20 cellular contexts compared by ENCODE assay signal in the genomic region with DNA sequence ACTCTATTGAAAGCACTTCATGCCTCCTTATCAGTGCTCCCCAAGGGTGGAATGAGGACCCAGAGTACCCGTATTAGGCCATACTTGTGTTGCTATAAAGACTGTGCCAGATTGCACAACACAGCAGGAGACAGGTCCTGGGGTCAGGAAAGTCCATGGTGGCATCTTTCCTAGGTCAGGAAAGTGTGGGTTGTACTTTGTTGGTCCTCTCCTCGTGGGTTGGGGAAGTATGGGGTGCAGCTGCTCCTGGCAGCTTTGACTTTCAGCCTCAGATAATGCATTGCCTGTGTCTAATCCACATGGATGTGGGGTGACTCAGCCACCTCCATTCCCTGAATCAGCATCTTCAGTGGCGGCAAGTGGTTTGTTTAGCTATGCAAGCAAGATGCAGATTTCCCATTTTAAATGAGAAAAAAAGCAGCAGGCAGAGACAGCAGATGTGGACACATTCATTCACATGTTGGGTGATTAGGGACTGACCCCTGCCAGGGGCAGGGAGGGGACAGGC. TPM values are rescaled to one million over a fixed set of nuclear protein-coding genes. Genes with fewer than 3 reads are reported as not detected.
DNase-seq lines count a peak whose midpoint lies in the region; ATAC-seq and TF ChIP-seq lines count a peak whose summit lies in the region.
"Had no signal": no experiment of that assay in that cellular context is flagged by ENCODE, and none has a peak within 500 bp of the region (broad histone marks: within the 10 kb centered on the region; RNA-seq: fewer than 3 reads in every experiment).

No MANE protein-coding gene starts in this region.

- no peak overlapping the region for H2BK12ac ChIP-seq in neuronal stem cell (ENCODE audit: low read length)

- H3K27ac ChIP-seq in GM23248 (no peak overlapping the region), PC-3 (ENCODE audit: low read length) (no peak overlapping the region), neuronal stem cell (replicated peaks; ENCODE audit: low read length) (no peak overlapping the region)
- H3K27ac ChIP-seq: coronary artery, esophagus muscularis mucosa had no signal

- H3F3A ChIP-seq in GM23248 (ENCODE audit: insufficient read depth) (no peaks in the 10 kb centered on the region), PC-3 (ENCODE audit: low read length, unreplicated experiment) (no peaks in the 10 kb centered on the region)

- H3K79me1 ChIP-seq in neuronal stem cell (ENCODE audit: low read depth, low read length): no peaks in the 10 kb centered on the region

- WGBS in GM23248 (ENCODE audit: low coverage in 1 of 2, low lambda C conversion rate in 2 of 2, missing lambda C conversion rate in 2 of 2), 2 experiments: 0 to 7% methylated on average over 3 of the region's 3 CpGs
- WGBS in neuronal stem cell (ENCODE audit: extremely low coverage in 2 of 2, insufficient read length in 2 of 2, insufficient replicate concordance in 1 of 2), 2 donors: no CpG with 5 or more reads among the region's 3 CpGs

- intact Hi-C loops in PC-3 (cut with micrococcal nuclease): no loop called here

- no peak overlapping the region for H4K8ac ChIP-seq in neuronal stem cell (ENCODE audit: low read depth, low read length)

- BruUV-seq in PC-3 (replicated peaks; lab: Mats Ljungman, UMichigan): no TSS peak

- H4K20me1 ChIP-seq in GM23248 (ENCODE audit: insufficient read depth) (no peaks in the 10 kb centered on the region), PC-3 (ENCODE audit: low read length) (no peaks in the 10 kb centered on the region)

- H2BK120ac ChIP-seq in neuronal stem cell (ENCODE audit: low read depth, low read length): no peak overlapping the region

- H2AFZ ChIP-seq in GM23248 (no peak overlapping the region), PC-3 (ENCODE audit: low read length) (no peak overlapping the region), neuronal stem cell (ENCODE audit: low read length) (no peak overlapping the region)

- H2BK15ac ChIP-seq in neuronal stem cell (ENCODE audit: low read length): no peak overlapping the region

- DNase-seq in GM23248: peak; percentile 55
- DNase-seq in PC-3: peak; percentile 32
- peak; percentile 25 to 43 for DNase-seq in foreskin fibroblast
- no peak for DNase-seq in neuronal stem cell (ENCODE audit: low spot score)
- DNase-seq in NCI-H2081 (lab: John Stamatoyannopoulos, UW): no peak
- DNase-seq: activated CD8-positive, alpha-beta memory T cell treated with anti-CD3 and anti-CD28 coated beads, Interleukin-2, amount 50 U/mL, for 4 hours; activated naive CD8-positive, alpha-beta T cell treated with anti-CD3 and anti-CD28 coated beads for 36 hours; C1 segment of cervical spinal cord; GOT3; naive thymus-derived CD4-positive, alpha-beta T cell; NCI-H1417; NCI-H526 treated with DMSO at 0.1 percent for 48 hours; right cardiac atrium; SIG-M5 had no signal

- no peak overlapping the region for H3K9ac ChIP-seq in GM23248
- H3K9ac ChIP-seq in PC-3 (ENCODE audit: low read length): no peak overlapping the region
- H3K9ac ChIP-seq in neuronal stem cell (ENCODE audit: low read depth, low read length, poor library complexity): no peak overlapping the region

- H3K79me2 ChIP-seq in GM23248 (ENCODE audit: insufficient read depth) (no peaks in the 10 kb centered on the region), PC-3 (ENCODE audit: low read length) (no peaks in the 10 kb centered on the region)

- H3K9me2 ChIP-seq in GM23248 (ENCODE audit: insufficient read depth) (no peaks in the 10 kb centered on the region), PC-3 (replicated peaks; ENCODE audit: low read length) (no peaks in the 10 kb centered on the region)

- no peak overlapping the region for H2AK5ac ChIP-seq in neuronal stem cell (ENCODE audit: low read depth, low read length)

- H3K4me1 ChIP-seq in GM23248 (ENCODE audit: insufficient read depth) (no peaks in the 10 kb centered on the region), PC-3 (ENCODE audit: insufficient read depth, low read length) (no peaks in the 10 kb centered on the region), neuronal stem cell (ENCODE audit: control insufficient read depth in 2 of 2, insufficient read depth in 1 of 2, low read depth in 1 of 2, low read length in 2 of 2) (no peaks in the 10 kb centered on the region)
- H3K4me1 ChIP-seq: esophagus muscularis mucosa had no signal

- H3K4me2 ChIP-seq in GM23248 (ENCODE audit: unreplicated experiment) (no peak overlapping the region), PC-3 (ENCODE audit: low read length) (no peak overlapping the region), neuronal stem cell (ENCODE audit: insufficient read depth, low read length, poor library complexity, severe bottlenecking) (no peak overlapping the region)

- H3K4ac ChIP-seq in neuronal stem cell (ENCODE audit: low read length): no peak overlapping the region

- no peak overlapping the region for H2BK5ac ChIP-seq in neuronal stem cell (ENCODE audit: low read length)

- H3K23ac ChIP-seq in neuronal stem cell (ENCODE audit: low read depth, low read length, poor library complexity): no peak overlapping the region

- in situ Hi-C loops in GM23248 (cut with MboI): no loop called here

- TF ChIP-seq CTCF in PC-3 (conservative IDR thresholded peaks at IDR 0.05; ENCODE audit: low read depth, low read length) (no peak), foreskin fibroblast (IDR thresholded peaks at IDR 0.05; ENCODE audit: low read depth, low read length) (no peak)

- no peak overlapping the region for H4K91ac ChIP-seq in neuronal stem cell (ENCODE audit: low read depth, low read length, poor library complexity)

- CTCF ChIA-PET in PC-3 (lab: Charles Lee): interaction anchor here (0.6 kb wide), 1 partner anchor 719 kb away, joined by 6 read pairs; no protein-coding TSS in a partner anchor

- H3K9me3 ChIP-seq in GM23248 (ENCODE audit: low read depth) (no peaks in the 10 kb centered on the region), PC-3 (ENCODE audit: low read length) (no peaks in the 10 kb centered on the region), neuronal stem cell (replicated peaks in 1 of 2; ENCODE audit: control insufficient read depth in 2 of 2, insufficient read depth in 1 of 2, low read depth in 1 of 2, low read length in 2 of 2) (peaks cover 0 to 2% of the 10 kb centered on the region in 2 donors)

- POLR2A ChIA-PET in PC-3 (lab: Charles Lee; ENCODE audit: unreplicated experiment): interaction anchor here (0.6 kb wide), 2 partner anchors 58 to 63 kb away, joined by 3 to 4 read pairs; no protein-coding TSS in a partner anchor

- H3K27me3 ChIP-seq in GM23248 (replicated peaks; ENCODE audit: insufficient read depth): peaks cover 24% of the 10 kb centered on the region
- no peaks in the 10 kb centered on the region for H3K27me3 ChIP-seq in PC-3 (ENCODE audit: low read length)
- no peaks in the 10 kb centered on the region for H3K27me3 ChIP-seq in neuronal stem cell (ENCODE audit: control insufficient read depth in 3 of 3, insufficient read depth in 3 of 3, low read depth in 1 of 3, low read length in 3 of 3)

- no peak overlapping the region for H3K14ac ChIP-seq in neuronal stem cell (ENCODE audit: low read length)

- no peak for ATAC-seq in PC-3
- ATAC-seq in HG03520 (IDR thresholded peaks at IDR 0.05; ENCODE audit: unreplicated experiment): no peak
- no peak for ATAC-seq in HG02798 (IDR thresholded peaks at IDR 0.05; ENCODE audit: poor library complexity, unreplicated experiment)
- no peak for ATAC-seq in HG03565 (IDR thresholded peaks at IDR 0.05; ENCODE audit: unreplicated experiment)
- ATAC-seq: naive thymus-derived CD4-positive, alpha-beta T cell; right cardiac atrium had no signal

- H3K36me3 ChIP-seq in GM23248 (ENCODE audit: low read depth): no peaks in the 10 kb centered on the region
- no peaks in the 10 kb centered on the region for H3K36me3 ChIP-seq in PC-3 (ENCODE audit: low read depth, low read length)
- no peaks in the 10 kb centered on the region for H3K36me3 ChIP-seq in neuronal stem cell (replicated peaks in 1 of 2; ENCODE audit: control insufficient read depth in 2 of 2, insufficient read depth in 2 of 2, low read length in 2 of 2)
- H3K36me3 ChIP-seq: esophagus muscularis mucosa had no signal

- H3K4me3 ChIP-seq in GM23248: no peak overlapping the region
- H3K4me3 ChIP-seq in PC-3 (ENCODE audit: low read length): no peak overlapping the region
- H3K4me3 ChIP-seq in foreskin fibroblast (ENCODE audit: low read depth in 1 of 2, low read length in 2 of 2): no peak overlapping the region
- H3K4me3 ChIP-seq in neuronal stem cell (ENCODE audit: low read length in 2 of 2): no peak overlapping the region
- H3K4me3 ChIP-seq: coronary artery, esophagus muscularis mucosa had no signal

- peak overlapping the region; percentile 1 for H3K18ac ChIP-seq in neuronal stem cell (ENCODE audit: low read length)

RNA-seq across cellular contexts. Expression of a gene that starts 8.4 kb away (rescaled TPM):
- total RNA-seq in GM23248 (2014; rRNA removed; shearing (Covaris generic)): not detected in 2 replicates
- not detected in 2 replicates for polyA plus RNA-seq in GM23248 (2016; fragmentation: Nextera tagmentation; extraction: Ambion mirVana)
- total RNA-seq in PC-3 (2014; rRNA removed): not detected in 2 replicates
- polyA plus RNA-seq in neuronal stem cell (2013, experiment 1 of 2): not detected
- not detected for polyA plus RNA-seq in neuronal stem cell (2013, experiment 2 of 2)
- total RNA-seq: activated naive CD8-positive, alpha-beta T cell treated with anti-CD3 and anti-CD28 coated beads for 36 hours; esophagus muscularis mucosa; G401; naive thymus-derived CD4-positive, alpha-beta T cell; right cardiac atrium had no signal
- polyA plus RNA-seq: naive thymus-derived CD4-positive, alpha-beta T cell; right cardiac atrium had no signal

Comparison
In these comparisons a context has a peak if more than half of its experiments do, and no peak if none do; other contexts are left out.
1. DNase-seq: peak in GM23248 (single experiment), PC-3 (single experiment) and foreskin fibroblast (2 of 2); none in neuronal stem cell (single experiment) and NCI-H2081 (0 of 2).